ENCODE assay signal across 1 cellular context in the genomic region with DNA sequence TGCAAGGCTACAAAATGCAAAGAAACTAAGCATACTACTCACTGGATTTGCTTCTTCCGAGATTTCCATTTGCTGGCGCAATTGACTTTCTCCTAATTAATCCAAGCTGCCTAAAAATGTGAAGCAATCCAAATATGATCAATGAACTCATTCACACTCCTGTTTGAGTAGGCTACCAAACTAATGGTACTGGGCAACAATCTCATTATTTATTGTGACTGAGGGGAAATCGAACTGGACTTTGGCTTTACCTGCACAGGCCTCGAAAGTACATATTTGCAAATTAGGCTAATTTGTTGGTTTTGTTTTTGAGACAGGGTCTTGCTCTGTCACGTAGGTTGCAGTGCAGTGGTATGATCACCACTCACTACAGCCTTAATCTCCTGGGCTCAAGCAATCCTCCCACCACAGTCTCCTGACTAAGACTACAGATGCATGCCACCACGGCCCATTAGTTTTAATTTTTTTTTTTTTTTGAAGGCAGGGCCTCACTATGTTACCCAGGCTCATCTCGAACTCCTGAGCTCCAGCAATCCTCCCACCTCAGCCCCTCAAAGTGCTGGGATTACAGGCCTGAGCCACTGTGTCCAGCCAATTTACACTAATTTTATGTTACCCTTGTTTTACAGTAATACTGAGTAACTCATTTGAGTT.
TF ChIP-seq lines count a peak whose summit lies in the region.

No MANE protein-coding gene starts in this region.

TF ChIP-seq in K562, 482 proteins besides CTCF, POLR2A, EP300 and RAD21 (continued from another document):
- TF ChIP-seq, protein P1, sequence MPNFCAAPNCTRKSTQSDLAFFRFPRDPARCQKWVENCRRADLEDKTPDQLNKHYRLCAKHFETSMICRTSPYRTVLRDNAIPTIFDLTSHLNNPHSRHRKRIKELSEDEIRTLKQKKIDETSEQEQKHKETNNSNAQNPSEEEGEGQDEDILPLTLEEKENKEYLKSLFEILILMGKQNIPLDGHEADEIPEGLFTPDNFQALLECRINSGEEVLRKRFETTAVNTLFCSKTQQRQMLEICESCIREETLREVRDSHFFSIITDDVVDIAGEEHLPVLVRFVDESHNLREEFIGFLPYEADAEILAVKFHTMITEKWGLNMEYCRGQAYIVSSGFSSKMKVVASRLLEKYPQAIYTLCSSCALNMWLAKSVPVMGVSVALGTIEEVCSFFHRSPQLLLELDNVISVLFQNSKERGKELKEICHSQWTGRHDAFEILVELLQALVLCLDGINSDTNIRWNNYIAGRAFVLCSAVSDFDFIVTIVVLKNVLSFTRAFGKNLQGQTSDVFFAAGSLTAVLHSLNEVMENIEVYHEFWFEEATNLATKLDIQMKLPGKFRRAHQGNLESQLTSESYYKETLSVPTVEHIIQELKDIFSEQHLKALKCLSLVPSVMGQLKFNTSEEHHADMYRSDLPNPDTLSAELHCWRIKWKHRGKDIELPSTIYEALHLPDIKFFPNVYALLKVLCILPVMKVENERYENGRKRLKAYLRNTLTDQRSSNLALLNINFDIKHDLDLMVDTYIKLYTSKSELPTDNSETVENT (CRISPR knock-in tag; IDR thresholded peaks at IDR 0.05) = no peak
- TF ChIP-seq ARID1B (IDR thresholded peaks at IDR 0.05) (0 out of 2 replicates have a peak, but pooled peaks have one; percentile 27), MECOM (CRISPR knock-in tag; IDR thresholded peaks at IDR 0.05) (no peak), ZNF75A (CRISPR knock-in tag; IDR thresholded peaks at IDR 0.05) (no peak), NFE2L1 (tag; IDR thresholded peaks at IDR 0.05; ENCODE audit: borderline replicate concordance, low read depth) (no peak), KLF1 (tag; IDR thresholded peaks at IDR 0.05) (no peak), NFYB (IDR thresholded peaks at IDR 0.05; ENCODE audit: extremely low read depth, insufficient read length) (no peak), KDM5B (IDR thresholded peaks at IDR 0.05; ENCODE audit: insufficient replicate concordance, low read depth, low read length) (no peak), TEAD4 (IDR thresholded peaks at IDR 0.05; ENCODE audit: low read length) (0 out of 2 replicates have a peak, but pooled peaks have one; percentile 14), TEAD4 (CRISPR knock-in tag; IDR thresholded peaks at IDR 0.05; ENCODE audit: borderline replicate concordance) (no peak), CC2D1A (IDR thresholded peaks at IDR 0.05) (no peak), PML (IDR thresholded peaks at IDR 0.05; ENCODE audit: low read length) (no peak), PRMT5 (CRISPR knock-in tag; IDR thresholded peaks at IDR 0.05) (no peak), SMARCB1 (IDR thresholded peaks at IDR 0.05; ENCODE audit: insufficient read length, low read depth) (no peak), KAT2B (IDR thresholded peaks at IDR 0.05; ENCODE audit: low read depth, low read length) (no peak), FUS (optimal IDR thresholded peaks at IDR 0.05; ENCODE audit: low read depth, low read length) (no peak), ZC3H4 (CRISPR knock-in tag; IDR thresholded peaks at IDR 0.05; ENCODE audit: borderline replicate concordance) (no peak), ETV5 (CRISPR knock-in tag; IDR thresholded peaks at IDR 0.05; ENCODE audit: low read depth) (no peak), CBX2 (IDR thresholded peaks at IDR 0.05; ENCODE audit: insufficient read depth, low read length, poor library complexity, severe bottlenecking) (no peak), BMI1 (IDR thresholded peaks at IDR 0.05; ENCODE audit: low read length) (no peak)
- TF ChIP-seq, protein P2, sequence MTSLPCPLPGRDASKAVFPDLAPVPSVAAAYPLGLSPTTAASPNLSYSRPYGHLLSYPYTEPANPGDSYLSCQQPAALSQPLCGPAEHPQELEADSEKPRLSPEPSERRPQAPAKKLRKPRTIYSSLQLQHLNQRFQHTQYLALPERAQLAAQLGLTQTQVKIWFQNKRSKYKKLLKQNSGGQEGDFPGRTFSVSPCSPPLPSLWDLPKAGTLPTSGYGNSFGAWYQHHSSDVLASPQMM (CRISPR knock-in tag; IDR thresholded peaks at IDR 0.05) = no peak
- TF ChIP-seq, protein P3, sequence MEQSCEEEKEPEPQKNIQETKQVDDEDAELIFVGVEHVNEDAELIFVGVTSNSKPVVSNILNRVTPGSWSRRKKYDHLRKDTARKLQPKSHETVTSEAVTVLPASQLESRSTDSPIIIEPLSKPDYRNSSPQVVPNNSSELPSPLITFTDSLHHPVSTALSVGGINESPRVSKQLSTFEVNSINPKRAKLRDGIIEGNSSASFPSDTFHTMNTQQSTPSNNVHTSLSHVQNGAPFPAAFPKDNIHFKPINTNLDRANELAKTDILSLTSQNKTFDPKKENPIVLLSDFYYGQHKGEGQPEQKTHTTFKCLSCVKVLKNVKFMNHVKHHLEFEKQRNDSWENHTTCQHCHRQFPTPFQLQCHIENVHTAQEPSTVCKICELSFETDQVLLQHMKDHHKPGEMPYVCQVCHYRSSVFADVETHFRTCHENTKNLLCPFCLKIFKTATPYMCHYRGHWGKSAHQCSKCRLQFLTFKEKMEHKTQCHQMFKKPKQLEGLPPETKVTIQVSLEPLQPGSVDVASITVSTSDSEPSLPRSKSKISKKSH (CRISPR knock-in tag; IDR thresholded peaks at IDR 0.05) = no peak
